Comparison of ENCODE assay signal across 10 cellular contexts in genomic region chr10:86349474-86349873, GRCh38. TPM values are rescaled to one million over a fixed set of nuclear protein-coding genes. Genes with fewer than 3 reads are reported as not detected.
A peak's percentile ranks its signal among the peaks of the same experiment; 100 is the strongest.
DNase-seq lines count a peak whose midpoint lies in the region; ATAC-seq and TF ChIP-seq lines count a peak whose summit lies in the region.
"Had no signal": no experiment of that assay in that cellular context is flagged by ENCODE, and none has a peak within 500 bp of the region (broad histone marks: within the 10 kb centered on the region; RNA-seq: fewer than 3 reads in every experiment).

No MANE protein-coding gene starts in this region.

- no peak overlapping the region for H2AFZ ChIP-seq in hepatocyte

- no peaks in the 10 kb centered on the region for H4K20me1 ChIP-seq in hepatocyte (ENCODE audit: insufficient read depth, poor library complexity, severe bottlenecking)

- no peaks in the 10 kb centered on the region for H3K27me3 Mint-ChIP-seq in Caco-2 (ENCODE audit: insufficient read depth, unreplicated experiment)

- intact Hi-C loops in Caco-2 (cut with micrococcal nuclease; ENCODE audit: unreplicated experiment) (loop anchor here (1.0 kb wide), 1 partner anchor 28 kb away; no protein-coding TSS in a partner anchor), Panc1 (cut with micrococcal nuclease; ENCODE audit: unreplicated experiment) (no loop called here)

- no peaks in the 10 kb centered on the region for H3K27me3 ChIP-seq in Caco-2 (replicated peaks; ENCODE audit: control insufficient read depth, insufficient read depth, low read length)
- no peaks in the 10 kb centered on the region for H3K27me3 ChIP-seq in Panc1 (ENCODE audit: control insufficient read depth, insufficient read depth, low read length)
- H3K27me3 ChIP-seq in hepatocyte: peaks cover 4% of the 10 kb centered on the region
- H3K27me3 ChIP-seq: SJCRH30 had no signal

- ATAC-seq in Panc1 (peak; percentile 54), omental fat pad (ENCODE audit: low FRiP score) (no peak), HG03039 (IDR thresholded peaks at IDR 0.05; ENCODE audit: unreplicated experiment) (no peak)

- in situ Hi-C loops in Panc1 (cut with HindIII; ENCODE audit: low pct_unique_long_range_greater_than_20kb, low sequenced_read_pairs): no loop called here

- no peak overlapping the region for H3K27ac ChIP-seq in Panc1 (ENCODE audit: low read length)
- no peak overlapping the region for H3K27ac ChIP-seq in hepatocyte
- H3K27ac ChIP-seq: SJCRH30 had no signal

- POLR2A ChIA-PET in Caco-2 (lab: Charles Lee) (no interaction called here), Panc1 (lab: Charles Lee) (no interaction called here)

- no peaks in the 10 kb centered on the region for H3K9me2 ChIP-seq in hepatocyte (replicated peaks; ENCODE audit: insufficient read depth)

- H3K36me3 ChIP-seq in Caco-2 (ENCODE audit: control insufficient read depth, insufficient read depth, low read length) (no peaks in the 10 kb centered on the region), Panc1 (ENCODE audit: control insufficient read depth, insufficient read depth, low read length) (no peaks in the 10 kb centered on the region), hepatocyte (replicated peaks; ENCODE audit: insufficient read depth, low read depth) (no peaks in the 10 kb centered on the region)
- H3K36me3 ChIP-seq: SJCRH30 had no signal

- H3K4me3 ChIP-seq in Caco-2 (ENCODE audit: low read depth, low read length) (no peak overlapping the region), Panc1 (ENCODE audit: low read depth in 2 of 2, low read length in 2 of 2) (no peak overlapping the region), hepatocyte (no peak overlapping the region)
- H3K4me3 ChIP-seq: SJCRH30 had no signal

- TF ChIP-seq CTCF in Caco-2 (IDR thresholded peaks at IDR 0.05; ENCODE audit: insufficient read depth in 1 of 2, low read depth in 1 of 2, low read length in 1 of 2, severe bottlenecking in 1 of 2, unreplicated experiment in 1 of 2): peak; percentile 81 to 99
- TF ChIP-seq CTCF in Panc1 (IDR thresholded peaks at IDR 0.05): no peak
- TF ChIP-seq CTCF in hepatocyte (IDR thresholded peaks at IDR 0.05; ENCODE audit: poor library complexity): peak; percentile 41
- TF ChIP-seq CTCF in omental fat pad (IDR thresholded peaks at IDR 0.05): no peak

- peaks cover 14% of the 10 kb centered on the region for H3K4me1 Mint-ChIP-seq in Caco-2 (ENCODE audit: low read depth, unreplicated experiment)

- no peaks in the 10 kb centered on the region for H3K9me3 ChIP-seq in Caco-2
- no peaks in the 10 kb centered on the region for H3K9me3 ChIP-seq in Panc1 (ENCODE audit: control insufficient read depth, insufficient read depth, low read depth, low read length)
- H3K9me3 ChIP-seq in hepatocyte (ENCODE audit: low read depth): no peaks in the 10 kb centered on the region
- H3K9me3 ChIP-seq: SJCRH30 had no signal

- BruUV-seq in Caco-2 (replicated peaks; lab: Mats Ljungman, UMichigan) (no TSS peak), Panc1 (replicated peaks; lab: Mats Ljungman, UMichigan) (no TSS peak)

- H3K79me2 ChIP-seq in hepatocyte: no peaks in the 10 kb centered on the region

- H3K27ac Mint-ChIP-seq in Caco-2 (ENCODE audit: unreplicated experiment): no peak overlapping the region

- H3K9me3 Mint-ChIP-seq in Caco-2 (ENCODE audit: unreplicated experiment): no peaks in the 10 kb centered on the region

- WGBS in hepatocyte (ENCODE audit: low lambda C conversion rate, missing lambda C conversion rate): 15% methylated on average over 3 of the region's 3 CpGs

- CTCF ChIA-PET in Caco-2 (lab: Charles Lee) (interaction anchor here (0.6 to 1.9 kb wide), 9 partner anchors 8 to 236 kb away, joined by 3 to 35 read pairs (median 7); partner anchors contain the start of gene GRID1), Panc1 (lab: Charles Lee) (interaction anchor here (0.5 to 1.1 kb wide), 3 partner anchors 28 to 88 kb away, joined by 3 to 4 read pairs (median 4); no protein-coding TSS in a partner anchor)

- DNase-seq in Caco-2 (peak; percentile 65 to 68), H4 (ENCODE audit: low spot score) (peak; percentile 50), Panc1 (ENCODE audit: low read depth, low spot score) (no peak), hepatocyte (ENCODE audit: low spot score) (no peak), SHP77 treated with DMSO at 0.1 percent for 48 hours (lab: John Stamatoyannopoulos, UW) (no peak), omental fat pad (ENCODE audit: low spot score) (no peak)
- no peak for DNase-seq in activated naive CD4-positive, alpha-beta T cell treated with anti-CD3 and anti-CD28 coated beads, Interleukin-2, amount 50 U/mL, for 16 hours
- DNase-seq: activated naive CD4-positive, alpha-beta T cell had no signal

- H3K4me2 ChIP-seq in hepatocyte: no peak overlapping the region

- peaks cover 27% of the 10 kb centered on the region for H3K4me1 ChIP-seq in Caco-2
- no peaks in the 10 kb centered on the region for H3K4me1 ChIP-seq in Panc1 (ENCODE audit: control insufficient read depth, insufficient read depth, low read length)
- H3K4me1 ChIP-seq in hepatocyte (ENCODE audit: insufficient read depth): peaks cover 5% of the 10 kb centered on the region
- H3K4me1 ChIP-seq: SJCRH30 had no signal

- H3K4me3 Mint-ChIP-seq in Caco-2 (ENCODE audit: unreplicated experiment): no peak overlapping the region

- no peaks in the 10 kb centered on the region for H3K36me3 Mint-ChIP-seq in Caco-2 (ENCODE audit: insufficient read depth, unreplicated experiment)

RNA-seq across cellular contexts. Expression of gene GRID1, which starts 17.1 kb away (rescaled TPM):
- total RNA-seq in Caco-2 (2022) (6.9 and 8.0 TPM in 2 replicates), Panc1 (2021; ENCODE audit: unreplicated experiment) (2.3 TPM), hepatocyte (0.24 and 0.37 TPM in 2 replicates), omental fat pad (1 to 10 TPM; 1.5 to 3.5 (median 2.4) TPM)
- 1.7 and 2.4 TPM in 2 replicates for total RNA-seq in H4 (2014; rRNA removed; shearing (Covaris generic))
- polyA plus RNA-seq in Panc1 (2012; ENCODE audit: insufficient read length): 3.8 TPM
- 0.07 TPM in 2 replicates for polyA plus RNA-seq in hepatocyte
- total RNA-seq: SJCRH30 had no signal

Comparison
In these comparisons a context has a peak if more than half of its experiments do, and no peak if none do; other contexts are left out.
1. DNase-seq: peak in Caco-2 (2 of 2) and H4 (single experiment); none in Panc1 (single experiment), hepatocyte (single experiment), SHP77 treated with DMSO at 0.1 percent for 48 hours (single experiment), omental fat pad (single experiment) and activated naive CD4-positive, alpha-beta T cell treated with anti-CD3 and anti-CD28 coated beads, Interleukin-2, amount 50 U/mL, for 16 hours (single experiment).
2. CTCF ChIP-seq: peak in Caco-2 (2 of 2) and hepatocyte (single experiment); none in Panc1 (single experiment) and omental fat pad (0 of 3).